8 cellular contexts compared by ENCODE assay signal in the genomic region with DNA sequence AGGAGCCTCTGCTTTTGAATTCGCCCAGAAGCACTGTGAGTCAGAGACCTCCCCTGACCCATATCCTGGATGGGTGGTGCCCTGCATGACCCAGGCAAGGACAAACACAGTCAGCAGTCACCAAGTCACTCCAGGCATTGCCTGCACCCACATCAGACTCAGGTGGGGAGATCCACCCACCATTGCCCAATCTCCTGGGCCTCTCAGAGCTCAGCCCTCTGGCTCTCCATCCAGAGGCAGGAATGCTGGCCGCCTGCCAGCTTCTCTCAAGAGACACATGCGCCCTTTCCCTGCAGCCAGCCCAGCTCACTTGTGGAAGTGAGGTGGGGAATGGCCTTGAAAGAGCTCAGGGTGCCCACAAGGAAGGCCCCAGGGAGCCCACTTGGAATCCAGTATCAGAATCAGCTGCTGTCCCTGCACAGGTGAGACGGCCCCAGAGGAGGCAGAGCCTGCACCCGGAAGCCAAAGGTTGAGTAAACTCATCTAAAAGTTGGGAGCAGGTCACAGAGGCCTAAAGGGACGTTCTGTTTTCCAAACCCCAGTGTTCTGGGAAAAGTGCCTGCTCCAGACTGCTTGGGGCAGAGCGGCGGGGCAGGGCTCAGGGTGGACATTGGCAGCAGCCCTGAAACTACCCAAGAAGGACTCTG.
DNase-seq lines count a peak whose midpoint lies in the region; ATAC-seq and TF ChIP-seq lines count a peak whose summit lies in the region.

No MANE protein-coding gene starts in this region.

- peak; percentile 52 to 79 (median 77) for DNase-seq in NCI-H1417 (lab: John Stamatoyannopoulos, UW)
- DNase-seq in NCI-H1417 treated with DMSO at 0.1 percent for 48 hours (lab: John Stamatoyannopoulos, UW): no peak
- peak; percentile 76 for DNase-seq in SK-N-SH
- DNase-seq in fibroblast of the conjunctiva (ENCODE audit: low read depth): peak; percentile 48
- peak; percentile 77 for DNase-seq in pons (ENCODE audit: low spot score)
- no peak for DNase-seq in NCI-H526 treated with DMSO at 0.1 percent for 48 hours (lab: John Stamatoyannopoulos, UW)
- no peak for DNase-seq in naive thymus-derived CD4-positive, alpha-beta T cell

- no peaks in the 10 kb centered on the region for H3K9me3 Mint-ChIP-seq in naive thymus-derived CD4-positive, alpha-beta T cell

- H3K4me1 Mint-ChIP-seq in naive thymus-derived CD4-positive, alpha-beta T cell: peaks cover 0 to 22% (median 6%) of the 10 kb centered on the region in 7 donors

- peak overlapping the region in 2 of 9 donors; percentile 1 to 13 for H3K27ac Mint-ChIP-seq in naive thymus-derived CD4-positive, alpha-beta T cell

- intact Hi-C loops in naive thymus-derived CD4-positive, alpha-beta T cell (cut with micrococcal nuclease): no loop called here

- no peak for TF ChIP-seq CTCF in SK-N-SH (IDR thresholded peaks at IDR 0.05)

- ATAC-seq in naive thymus-derived CD4-positive, alpha-beta T cell: no peak
- ATAC-seq in HG02840 (IDR thresholded peaks at IDR 0.05; ENCODE audit: low FRiP score, unreplicated experiment): no peak

- H3F3A ChIP-seq in SK-N-SH (replicated peaks; ENCODE audit: insufficient read depth): peaks cover 9% of the 10 kb centered on the region

- no peaks in the 10 kb centered on the region for H3K36me3 ChIP-seq in SK-N-SH (replicated peaks in 1 of 2; ENCODE audit: control insufficient read depth in 1 of 2, insufficient read depth in 2 of 2, low read length in 1 of 2)
- peaks cover 4 to 35% (median 11%) of the 10 kb centered on the region in 3 experiments for H3K36me3 ChIP-seq in naive thymus-derived CD4-positive, alpha-beta T cell (ENCODE audit: control insufficient read depth in 2 of 3, insufficient read depth in 3 of 3, low read length in 3 of 3)

- no peak overlapping the region for H3K4me2 ChIP-seq in SK-N-SH

- no peaks in the 10 kb centered on the region for H3K9me2 ChIP-seq in SK-N-SH

- H3K27me3 Mint-ChIP-seq in naive thymus-derived CD4-positive, alpha-beta T cell: no peaks in the 10 kb centered on the region

- H3K27me3 ChIP-seq in SK-N-SH (ENCODE audit: insufficient read depth): no peaks in the 10 kb centered on the region
- H3K27me3 ChIP-seq in naive thymus-derived CD4-positive, alpha-beta T cell (ENCODE audit: control insufficient read depth in 2 of 2, insufficient read depth in 2 of 2, low read length in 2 of 2): no peaks in the 10 kb centered on the region

- POLR2A ChIA-PET in SK-N-SH (lab: Yijun Ruan, JAX): no interaction called here
- POLR2A ChIA-PET in naive thymus-derived CD4-positive, alpha-beta T cell (lab: Charles Lee): no interaction called here

- no peak overlapping the region for H3K9ac ChIP-seq in SK-N-SH

- peaks cover 0 to 40% (median 7%) of the 10 kb centered on the region in 5 donors for H3K36me3 Mint-ChIP-seq in naive thymus-derived CD4-positive, alpha-beta T cell

- H3K4me1 ChIP-seq in SK-N-SH (ENCODE audit: control insufficient read depth in 1 of 2, insufficient read depth in 2 of 2, low read depth in 1 of 2, low read length in 1 of 2): peaks cover 13 to 26% of the 10 kb centered on the region in 2 experiments; a peak in 2 of 4 replicates
- no peaks in the 10 kb centered on the region for H3K4me1 ChIP-seq in naive thymus-derived CD4-positive, alpha-beta T cell (ENCODE audit: control insufficient read depth in 2 of 2, insufficient read depth in 2 of 2, low read length in 2 of 2)

- no peak overlapping the region for H3K27ac ChIP-seq in SK-N-SH (ENCODE audit: low read depth in 2 of 2, low read length in 1 of 2)
- H3K27ac ChIP-seq in naive thymus-derived CD4-positive, alpha-beta T cell (ENCODE audit: low read depth, low read length): no peak overlapping the region

- CTCF ChIA-PET in SK-N-SH (lab: Yijun Ruan, JAX): interaction anchor here (0.6 to 2.4 kb wide), 4 partner anchors 13 to 208 kb away, joined by 3 to 11 read pairs (median 3); no protein-coding TSS in a partner anchor
- CTCF ChIA-PET in naive thymus-derived CD4-positive, alpha-beta T cell (lab: Charles Lee): no interaction called here

- no peaks in the 10 kb centered on the region for H4K20me1 ChIP-seq in SK-N-SH (ENCODE audit: insufficient read depth)

- H3K4me3 Mint-ChIP-seq in naive thymus-derived CD4-positive, alpha-beta T cell: no peak overlapping the region

- H3K9me3 ChIP-seq in SK-N-SH: no peaks in the 10 kb centered on the region
- no peaks in the 10 kb centered on the region for H3K9me3 ChIP-seq in naive thymus-derived CD4-positive, alpha-beta T cell (ENCODE audit: control insufficient read depth in 2 of 3, low read length in 3 of 3)

- H2AFZ ChIP-seq in SK-N-SH (ENCODE audit: low read depth): no peak overlapping the region

- H3K79me2 ChIP-seq in SK-N-SH (ENCODE audit: insufficient read depth): no peaks in the 10 kb centered on the region

- TF ChIP-seq EP300 in SK-N-SH (IDR thresholded peaks at IDR 0.05; ENCODE audit: borderline replicate concordance in 1 of 2, low read depth in 1 of 2, low read length in 1 of 2): no peak

- TF ChIP-seq RAD21 in SK-N-SH (IDR thresholded peaks at IDR 0.05; ENCODE audit: low read length): no peak

- WGBS in SK-N-SH (ENCODE audit: low lambda C conversion rate): 55% methylated on average over 8 of the region's 8 CpGs

- no peak overlapping the region for H3K4me3 ChIP-seq in SK-N-SH (ENCODE audit: low read depth in 2 of 2, low read length in 1 of 2)
- H3K4me3 ChIP-seq in naive thymus-derived CD4-positive, alpha-beta T cell (ENCODE audit: low read length): no peak overlapping the region

TF ChIP-seq in SK-N-SH, 30 proteins besides CTCF, POLR2A, EP300 and RAD21 (continues in another document):
- TF ChIP-seq, protein P1, sequence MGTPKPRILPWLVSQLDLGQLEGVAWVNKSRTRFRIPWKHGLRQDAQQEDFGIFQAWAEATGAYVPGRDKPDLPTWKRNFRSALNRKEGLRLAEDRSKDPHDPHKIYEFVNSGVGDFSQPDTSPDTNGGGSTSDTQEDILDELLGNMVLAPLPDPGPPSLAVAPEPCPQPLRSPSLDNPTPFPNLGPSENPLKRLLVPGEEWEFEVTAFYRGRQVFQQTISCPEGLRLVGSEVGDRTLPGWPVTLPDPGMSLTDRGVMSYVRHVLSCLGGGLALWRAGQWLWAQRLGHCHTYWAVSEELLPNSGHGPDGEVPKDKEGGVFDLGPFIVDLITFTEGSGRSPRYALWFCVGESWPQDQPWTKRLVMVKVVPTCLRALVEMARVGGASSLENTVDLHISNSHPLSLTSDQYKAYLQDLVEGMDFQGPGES (IDR thresholded peaks at IDR 0.05; ENCODE audit: low read depth, low read length): no peak
- TF ChIP-seq CHD2 (IDR thresholded peaks at IDR 0.05; ENCODE audit: low read length, partially characterized antibody) (peak; percentile 25), GATA2 (CRISPR knock-in tag; IDR thresholded peaks at IDR 0.05) (no peak), TCF12 (IDR thresholded peaks at IDR 0.05) (no peak), FOXJ3 (CRISPR knock-in tag; IDR thresholded peaks at IDR 0.05) (no peak), RFX5 (IDR thresholded peaks at IDR 0.05; ENCODE audit: low read length) (no peak; the same call in 1 of the 2 replicates), TAF1 (IDR thresholded peaks at IDR 0.05; ENCODE audit: borderline replicate concordance, low read depth, low read length) (no peak), ELF1 (IDR thresholded peaks at IDR 0.05) (no peak), SIN3A (IDR thresholded peaks at IDR 0.05; ENCODE audit: borderline replicate concordance, low read depth, low read length) (no peak), SMC3 (IDR thresholded peaks at IDR 0.05; ENCODE audit: low read depth, low read length) (no peak), EZH2phosphoT487 (IDR thresholded peaks at IDR 0.05; ENCODE audit: borderline replicate concordance, low read depth) (no peak), MEF2A (IDR thresholded peaks at IDR 0.05; ENCODE audit: borderline replicate concordance, low read depth) (peak; percentile 40; the same call in 1 of the 2 replicates), GABPA (IDR thresholded peaks at IDR 0.05; ENCODE audit: low read depth) (no peak)
- TF ChIP-seq, protein P2, sequence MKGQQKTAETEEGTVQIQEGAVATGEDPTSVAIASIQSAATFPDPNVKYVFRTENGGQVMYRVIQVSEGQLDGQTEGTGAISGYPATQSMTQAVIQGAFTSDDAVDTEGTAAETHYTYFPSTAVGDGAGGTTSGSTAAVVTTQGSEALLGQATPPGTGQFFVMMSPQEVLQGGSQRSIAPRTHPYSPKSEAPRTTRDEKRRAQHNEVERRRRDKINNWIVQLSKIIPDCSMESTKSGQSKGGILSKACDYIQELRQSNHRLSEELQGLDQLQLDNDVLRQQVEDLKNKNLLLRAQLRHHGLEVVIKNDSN (IDR thresholded peaks at IDR 0.05; ENCODE audit: borderline replicate concordance, low read depth): no peak
- TF ChIP-seq, protein P3, sequence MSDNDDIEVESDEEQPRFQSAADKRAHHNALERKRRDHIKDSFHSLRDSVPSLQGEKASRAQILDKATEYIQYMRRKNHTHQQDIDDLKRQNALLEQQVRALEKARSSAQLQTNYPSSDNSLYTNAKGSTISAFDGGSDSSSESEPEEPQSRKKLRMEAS (IDR thresholded peaks at IDR 0.05; ENCODE audit: low read depth): no peak
- TF ChIP-seq, protein P4, sequence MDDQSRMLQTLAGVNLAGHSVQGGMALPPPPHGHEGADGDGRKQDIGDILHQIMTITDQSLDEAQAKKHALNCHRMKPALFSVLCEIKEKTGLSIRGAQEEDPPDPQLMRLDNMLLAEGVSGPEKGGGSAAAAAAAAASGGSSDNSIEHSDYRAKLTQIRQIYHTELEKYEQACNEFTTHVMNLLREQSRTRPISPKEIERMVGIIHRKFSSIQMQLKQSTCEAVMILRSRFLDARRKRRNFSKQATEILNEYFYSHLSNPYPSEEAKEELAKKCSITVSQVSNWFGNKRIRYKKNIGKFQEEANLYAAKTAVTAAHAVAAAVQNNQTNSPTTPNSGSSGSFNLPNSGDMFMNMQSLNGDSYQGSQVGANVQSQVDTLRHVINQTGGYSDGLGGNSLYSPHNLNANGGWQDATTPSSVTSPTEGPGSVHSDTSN (IDR thresholded peaks at IDR 0.05): no peak
- TF ChIP-seq, protein P5, sequence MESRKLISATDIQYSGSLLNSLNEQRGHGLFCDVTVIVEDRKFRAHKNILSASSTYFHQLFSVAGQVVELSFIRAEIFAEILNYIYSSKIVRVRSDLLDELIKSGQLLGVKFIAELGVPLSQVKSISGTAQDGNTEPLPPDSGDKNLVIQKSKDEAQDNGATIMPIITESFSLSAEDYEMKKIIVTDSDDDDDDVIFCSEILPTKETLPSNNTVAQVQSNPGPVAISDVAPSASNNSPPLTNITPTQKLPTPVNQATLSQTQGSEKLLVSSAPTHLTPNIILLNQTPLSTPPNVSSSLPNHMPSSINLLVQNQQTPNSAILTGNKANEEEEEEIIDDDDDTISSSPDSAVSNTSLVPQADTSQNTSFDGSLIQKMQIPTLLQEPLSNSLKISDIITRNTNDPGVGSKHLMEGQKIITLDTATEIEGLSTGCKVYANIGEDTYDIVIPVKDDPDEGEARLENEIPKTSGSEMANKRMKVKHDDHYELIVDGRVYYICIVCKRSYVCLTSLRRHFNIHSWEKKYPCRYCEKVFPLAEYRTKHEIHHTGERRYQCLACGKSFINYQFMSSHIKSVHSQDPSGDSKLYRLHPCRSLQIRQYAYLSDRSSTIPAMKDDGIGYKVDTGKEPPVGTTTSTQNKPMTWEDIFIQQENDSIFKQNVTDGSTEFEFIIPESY (IDR thresholded peaks at IDR 0.05; ENCODE audit: borderline replicate concordance, low read depth): no peak

Comparison
In these comparisons a context has a peak if more than half of its experiments do, and no peak if none do; other contexts are left out.
1. DNase-seq: peak in NCI-H1417 (3 of 3), SK-N-SH (single experiment), fibroblast of the conjunctiva (single experiment) and pons (single experiment); none in NCI-H1417 treated with DMSO at 0.1 percent for 48 hours (single experiment), NCI-H526 treated with DMSO at 0.1 percent for 48 hours (single experiment) and naive thymus-derived CD4-positive, alpha-beta T cell (0 of 9).